8 cellular contexts compared by ENCODE assay signal in genomic region chr16:60346256-60346655, GRCh38.
"Had no signal": no experiment of that assay in that cellular context is flagged by ENCODE, and none has a peak within 500 bp of the region (broad histone marks: within the 10 kb centered on the region; RNA-seq: fewer than 3 reads in every experiment).

No MANE protein-coding gene starts in this region.

- FAIRE-seq: H1, H54, HTR-8/SVneo, K562 had no signal

- DNase-seq: H9, HCEC 1CT, IMR-90 had no signal

- ATAC-seq: GM23338, K562 had no signal

- H3K4me3 Mint-ChIP-seq: GM23338, H9 had no signal

- H3K4me1 Mint-ChIP-seq: GM23338, H9 had no signal

- H3K4me3 ChIP-seq: GM23338, K562 had no signal

- H3K27ac Mint-ChIP-seq: GM23338, H9 had no signal
